Comparison of ENCODE assay signal across 26 cellular contexts in genomic region chr7:52053525-52053924, GRCh38.
A peak's percentile ranks its signal among the peaks of the same experiment; 100 is the strongest.
DNase-seq lines count a peak whose midpoint lies in the region; ATAC-seq and TF ChIP-seq lines count a peak whose summit lies in the region.
"Had no signal": no experiment of that assay in that cellular context is flagged by ENCODE, and none has a peak within 500 bp of the region (broad histone marks: within the 10 kb centered on the region; RNA-seq: fewer than 3 reads in every experiment).

No MANE protein-coding gene starts in this region.

- H3K79me2 ChIP-seq in MM.1S (ENCODE audit: low read length) (no peaks in the 10 kb centered on the region), OCI-LY1 (ENCODE audit: insufficient read depth, low read length) (no peaks in the 10 kb centered on the region)

- H3K27me3 ChIP-seq in MM.1S (replicated peaks; ENCODE audit: insufficient read depth, low read length) (no peaks in the 10 kb centered on the region), OCI-LY1 (ENCODE audit: insufficient read depth, low read length) (no peaks in the 10 kb centered on the region)
- H3K27me3 ChIP-seq: BE2C, BLaER1 had no signal

- no peaks in the 10 kb centered on the region for H3K9me3 Mint-ChIP-seq in type B pancreatic cell

- H4K20me1 ChIP-seq in MM.1S (ENCODE audit: insufficient read depth, low read length): no peaks in the 10 kb centered on the region
- no peaks in the 10 kb centered on the region for H4K20me1 ChIP-seq in OCI-LY1 (ENCODE audit: insufficient read depth, low read length)
- H4K20me1 ChIP-seq: BLaER1 had no signal

- peaks cover 24% of the 10 kb centered on the region for H3K4me1 ChIP-seq in MM.1S (ENCODE audit: low read length)
- peaks cover 27% of the 10 kb centered on the region for H3K4me1 ChIP-seq in OCI-LY1 (ENCODE audit: insufficient read depth, low read length, severe bottlenecking)
- H3K4me1 ChIP-seq: BE2C, BLaER1 had no signal

- H3K9me3 ChIP-seq in MM.1S (replicated peaks; ENCODE audit: insufficient read depth, low read length) (no peaks in the 10 kb centered on the region), OCI-LY1 (ENCODE audit: low read length) (no peaks in the 10 kb centered on the region)
- H3K9me3 ChIP-seq: BE2C, BLaER1 had no signal

- no peak for ATAC-seq in GM21423 (IDR thresholded peaks at IDR 0.05; ENCODE audit: unreplicated experiment)
- ATAC-seq: GM12878 had no signal

- DNase-seq in MM.1S (peak; percentile 90), RPMI8226 (peak; percentile 90), type B pancreatic cell (ENCODE audit: extremely low spot score, unreplicated experiment) (no peak), NOMO-1 treated with dmso at 0.1 percent for 144 hours (lab: John Stamatoyannopoulos, UW; ENCODE audit: unreplicated experiment) (no peak), RWPE1 (ENCODE audit: low spot score) (no peak), NCI-H345 treated with DMSO at 0.1 percent for 48 hours (lab: John Stamatoyannopoulos, UW; ENCODE audit: unreplicated experiment) (no peak)
- DNase-seq: 8988T; ACHN; BE2C; C1 segment of cervical spinal cord; CD4-positive, alpha-beta memory T cell; CD4-positive, CD25-positive, alpha-beta regulatory T cell; CD8-positive, alpha-beta memory T cell; COR-L47; DMS 273 treated with DMSO at 0.1 percent for 48 hours; DMS153; DMS53; DMS79; DND-41; EL; GDM1 had no signal

- peak overlapping the region; percentile 73 for H3K4me2 ChIP-seq in MM.1S (ENCODE audit: low read depth, low read length)
- H3K4me2 ChIP-seq in OCI-LY1 (ENCODE audit: low read length): peak overlapping the region; percentile 48; the same call in 1 of the 2 replicates
- H3K4me2 ChIP-seq: BLaER1 had no signal

- peak overlapping the region; percentile 44; the same call in 1 of the 2 replicates for H3K9ac ChIP-seq in MM.1S (ENCODE audit: low read length)
- H3K9ac ChIP-seq in OCI-LY1 (ENCODE audit: low read length): no peak overlapping the region
- H3K9ac ChIP-seq: BLaER1 had no signal

- H3K27me3 Mint-ChIP-seq in type B pancreatic cell: peaks cover 3% of the 10 kb centered on the region
- H3K27me3 Mint-ChIP-seq: CD4-positive, alpha-beta memory T cell; CD4-positive, CD25-positive, alpha-beta regulatory T cell had no signal

- H3K4me3 ChIP-seq in MM.1S (ENCODE audit: low read length) (peak overlapping the region; percentile 40; the same call in 1 of the 2 replicates), OCI-LY1 (ENCODE audit: low read depth, low read length, poor library complexity, severe bottlenecking) (no peak overlapping the region)
- H3K4me3 ChIP-seq: BLaER1, GM12878 had no signal

- H3K36me3 Mint-ChIP-seq in type B pancreatic cell: no peaks in the 10 kb centered on the region
- H3K36me3 Mint-ChIP-seq: CD14-positive monocyte; CD4-positive, alpha-beta memory T cell; CD4-positive, CD25-positive, alpha-beta regulatory T cell; CD8-positive, alpha-beta memory T cell had no signal

- H3K27ac ChIP-seq in MM.1S (ENCODE audit: low read length) (peak overlapping the region; percentile 84), OCI-LY1 (ENCODE audit: low read depth, low read length, poor library complexity, severe bottlenecking) (no peak overlapping the region), RWPE1 (no peak overlapping the region)
- H3K27ac ChIP-seq: BLaER1 had no signal

- no peaks in the 10 kb centered on the region for H3K9me2 ChIP-seq in MM.1S (replicated peaks; ENCODE audit: insufficient read depth, low read length)
- H3K9me2 ChIP-seq in OCI-LY1 (ENCODE audit: low read depth, low read length): no peaks in the 10 kb centered on the region

- peaks cover 15% of the 10 kb centered on the region for H3F3A ChIP-seq in MM.1S (ENCODE audit: insufficient read depth, low read length)
- H3F3A ChIP-seq in OCI-LY1 (ENCODE audit: insufficient read depth, low read length): no peaks in the 10 kb centered on the region

- H2AFZ ChIP-seq in MM.1S (ENCODE audit: low read length) (peak overlapping the region; percentile 44; the same call in 1 of the 2 replicates), OCI-LY1 (ENCODE audit: low read length) (peak overlapping the region; percentile 68)

- CTCF ChIA-PET in RWPE1 (lab: Yijun Ruan, JAX): no interaction called here

- no peak for TF ChIP-seq CTCF in MM.1S (IDR thresholded peaks at IDR 0.05; ENCODE audit: low read length)
- TF ChIP-seq CTCF in OCI-LY1 (IDR thresholded peaks at IDR 0.05; ENCODE audit: low read length): no peak
- TF ChIP-seq CTCF in type B pancreatic cell (conservative IDR thresholded peaks at IDR 0.05): no peak
- no peak for TF ChIP-seq CTCF in RWPE1 (conservative IDR thresholded peaks at IDR 0.05; ENCODE audit: low read depth)

- H3K27ac Mint-ChIP-seq in type B pancreatic cell: peak overlapping the region; percentile 62
- H3K27ac Mint-ChIP-seq: CD14-positive monocyte; CD4-positive, alpha-beta memory T cell; CD4-positive, CD25-positive, alpha-beta regulatory T cell; CD8-positive, alpha-beta memory T cell had no signal

- H3K36me3 ChIP-seq in MM.1S (replicated peaks; ENCODE audit: insufficient read depth, low read length): no peaks in the 10 kb centered on the region
- no peaks in the 10 kb centered on the region for H3K36me3 ChIP-seq in OCI-LY1 (ENCODE audit: insufficient read depth, low read length)
- H3K36me3 ChIP-seq: BE2C, BLaER1 had no signal

- peak overlapping the region; percentile 55 for H3K4me3 Mint-ChIP-seq in type B pancreatic cell
- H3K4me3 Mint-ChIP-seq: CD14-positive monocyte; CD4-positive, alpha-beta memory T cell; CD4-positive, CD25-positive, alpha-beta regulatory T cell; CD8-positive, alpha-beta memory T cell had no signal

- peaks cover 4% of the 10 kb centered on the region for H3K4me1 Mint-ChIP-seq in type B pancreatic cell (ENCODE audit: unreplicated experiment)
- H3K4me1 Mint-ChIP-seq: CD14-positive monocyte; CD4-positive, alpha-beta memory T cell; CD4-positive, CD25-positive, alpha-beta regulatory T cell; CD8-positive, alpha-beta memory T cell had no signal

- POLR2A ChIA-PET in RWPE1 (lab: Yijun Ruan, JAX; ENCODE audit: low non-redundant PET): no interaction called here

Comparison
In these comparisons a context has a peak if more than half of its experiments do, and no peak if none do; other contexts are left out.
1. DNase-seq: peak in MM.1S (single experiment) and RPMI8226 (single experiment); none in type B pancreatic cell (single experiment), NOMO-1 treated with dmso at 0.1 percent for 144 hours (single experiment), RWPE1 (single experiment) and NCI-H345 treated with DMSO at 0.1 percent for 48 hours (single experiment).